In genomic region chr5:115379622-115380344, GRCh38 we compare ENCODE assay signal across 8 cellular contexts.
DNase-seq lines count a peak whose midpoint lies in the region; ATAC-seq and TF ChIP-seq lines count a peak whose summit lies in the region.

No MANE protein-coding gene starts in this region.

- H3K4me3 ChIP-seq in GM06990 (replicated peaks; ENCODE audit: low read depth, low read length): no peak overlapping the region
- H3K4me3 ChIP-seq in choroid plexus epithelial cell (ENCODE audit: low read depth, low read length): no peak overlapping the region

- peak; percentile 55 for ATAC-seq in GM21360 (IDR thresholded peaks at IDR 0.05; ENCODE audit: unreplicated experiment)

- DNase-seq in GM06990 (ENCODE audit: extremely low read depth, insufficient read length): peak; percentile 42
- peak; percentile 76 for DNase-seq in HPDE6-E6E7 (ENCODE audit: extremely low spot score)
- DNase-seq in choroid plexus epithelial cell (ENCODE audit: low read depth): peak; percentile 26
- no peak for DNase-seq in dedifferentiated amniotic fluid mesenchymal stem cell (ENCODE audit: extremely low spot score)
- no peak for DNase-seq in NCI-H524 treated with DMSO at 0.1 percent for 48 hours (lab: John Stamatoyannopoulos, UW)
- no peak for DNase-seq in amniotic stem cell (lab: John Stamatoyannopoulos, UW)
- DNase-seq in stimulated activated naive CD4-positive, alpha-beta T cell treated with Interleukin-2 at 50 U/mL for 16 hours (lab: John Stamatoyannopoulos, UW): no peak

- no peaks in the 10 kb centered on the region for H3K27me3 ChIP-seq in GM06990 (replicated peaks; ENCODE audit: control insufficient read depth, insufficient read depth, low read length)

- no peaks in the 10 kb centered on the region for H3K36me3 ChIP-seq in GM06990 (ENCODE audit: control insufficient read depth, insufficient read depth, low read length)

- no peak for TF ChIP-seq CTCF in GM06990 (IDR thresholded peaks at IDR 0.05; ENCODE audit: insufficient read depth, low read length, poor library complexity, severe bottlenecking)
- TF ChIP-seq CTCF in choroid plexus epithelial cell (conservative IDR thresholded peaks at IDR 0.05; ENCODE audit: low read depth, low read length): no peak

Comparison
In these comparisons a context has a peak if more than half of its experiments do, and no peak if none do; other contexts are left out.
1. DNase-seq: peak in GM06990 (single experiment), HPDE6-E6E7 (single experiment) and choroid plexus epithelial cell (single experiment); none in dedifferentiated amniotic fluid mesenchymal stem cell (single experiment), NCI-H524 treated with DMSO at 0.1 percent for 48 hours (single experiment), amniotic stem cell (single experiment) and stimulated activated naive CD4-positive, alpha-beta T cell treated with Interleukin-2 at 50 U/mL for 16 hours (single experiment).